In the genomic region with DNA sequence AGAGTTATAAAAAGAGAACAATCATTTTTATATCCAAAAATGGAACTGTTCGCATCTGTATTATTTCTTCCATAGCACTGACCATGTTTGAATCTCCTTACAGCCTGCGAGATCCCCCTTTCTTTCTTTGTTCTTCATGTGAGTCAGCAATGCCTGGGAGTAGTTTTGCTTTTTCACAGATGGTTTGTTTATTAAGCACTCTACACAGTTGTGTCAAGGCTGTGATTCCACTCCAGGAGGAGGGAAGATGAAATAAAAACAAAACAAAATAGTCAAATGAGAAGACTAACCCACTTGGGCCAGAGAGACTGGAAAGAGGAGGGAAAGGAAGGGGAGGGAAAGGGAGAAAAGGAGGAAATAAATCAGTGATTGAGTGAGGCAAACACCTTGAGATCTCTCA, we compare ENCODE assay signal across 29 cellular contexts.
A peak's percentile ranks its signal among the peaks of the same experiment; 100 is the strongest.
DNase-seq lines count a peak whose midpoint lies in the region; ATAC-seq, FAIRE-seq and TF ChIP-seq lines count a peak whose summit lies in the region.
"Had no signal": no experiment of that assay in that cellular context is flagged by ENCODE, and none has a peak within 500 bp of the region (broad histone marks: within the 10 kb centered on the region; RNA-seq: fewer than 3 reads in every experiment).

No MANE protein-coding gene starts in this region.

- ATAC-seq in GM18861 (IDR thresholded peaks at IDR 0.05; ENCODE audit: unreplicated experiment) = no peak
- ATAC-seq: GM23338, K562, left lung, right cardiac atrium had no signal

- TF ChIP-seq CTCF in astrocyte of the cerebellum (IDR thresholded peaks at IDR 0.05; ENCODE audit: low read depth, low read length, missing control alignments) = no peak

- in situ Hi-C loops in astrocyte of the cerebellum (cut with HindIII; ENCODE audit: low sequenced_read_pairs) = no loop called here

- H3K4me3 ChIP-seq in astrocyte of the cerebellum (ENCODE audit: low read depth, low read length) = no peak overlapping the region
- H3K4me3 ChIP-seq: BLaER1 treated with 17β-estradiol and CSF1 and Interleukin-3, amounts not matched to agents 10 nM and 100 nM; breast epithelium; colonic mucosa; GM23338; K562; left lung; ovary; thoracic aorta; vagina had no signal

- peak; percentile 63 for FAIRE-seq in GM19239 (lab: Jason Lieb, UNC)
- FAIRE-seq: K562 had no signal

- DNase-seq in DMS53 (lab: John Stamatoyannopoulos, UW) (peak; percentile 69), GM19239 (ENCODE audit: insufficient read length, low spot score) (no peak), astrocyte of the cerebellum (ENCODE audit: low read depth) (peak; percentile 13), left kidney (ENCODE audit: low read depth, low spot score) (peak; percentile 12), iPS-NIHi7 (ENCODE audit: extremely low spot score) (no peak), ecto neural progenitor cell (ENCODE audit: low spot score) (no peak), KG1 (lab: John Stamatoyannopoulos, UW) (no peak)
- DNase-seq: activated CD8-positive, alpha-beta memory T cell treated with anti-CD3 and anti-CD28 coated beads for 24 hours; activated gamma-delta T cell treated with Interleukin-2 at 50 U/mL for 16 hours; activated T-cell treated with anti-CD3 and anti-CD28 coated beads, Interleukin-2, amount 50 U/mL, for 1 hour; colonic mucosa; COR-L47; endodermal cell; glutamatergic neuron; left lung; naive B cell; NCI-H526; ovary; right cardiac atrium; stimulated activated CD4-positive, alpha-beta T cell treated with anti-CD3 and anti-CD28 coated beads, Interleukin-4, amount 100 ng/mL, for 4 hours; stimulated activated naive CD4-positive, alpha-beta T cell; T-helper 1 cell had no signal

Comparison
In these comparisons a context has a peak if more than half of its experiments do, and no peak if none do; other contexts are left out.
1. DNase-seq: peak in DMS53 (single experiment), astrocyte of the cerebellum (single experiment) and left kidney (single experiment); none in GM19239 (single experiment), iPS-NIHi7 (single experiment), ecto neural progenitor cell (single experiment) and KG1 (single experiment).